ENCODE assay signal across 11 cellular contexts in genomic region chr1:17581389-17582123, GRCh38. TPM values are rescaled to one million over a fixed set of nuclear protein-coding genes. Genes with fewer than 3 reads are reported as not detected.
DNase-seq lines count a peak whose midpoint lies in the region; ATAC-seq and TF ChIP-seq lines count a peak whose summit lies in the region.
"Had no signal": no experiment of that assay in that cellular context is flagged by ENCODE, and none has a peak within 500 bp of the region (broad histone marks: within the 10 kb centered on the region; RNA-seq: fewer than 3 reads in every experiment).

No MANE protein-coding gene starts in this region.

- no peak overlapping the region for H3K9ac ChIP-seq in mesenchymal stem cell (ENCODE audit: low read length)

- no peak overlapping the region for H2BK120ac ChIP-seq in mesenchymal stem cell (ENCODE audit: low read depth, low read length)

- no peak overlapping the region for H4K91ac ChIP-seq in mesenchymal stem cell (ENCODE audit: low read length)

- H3K9me3 Mint-ChIP-seq in WTC11: no peaks in the 10 kb centered on the region
- H3K9me3 Mint-ChIP-seq: neural progenitor cell had no signal

- H3K4me1 Mint-ChIP-seq in WTC11: peaks cover 63% of the 10 kb centered on the region

- ATAC-seq in WTC11: peak; percentile 66
- ATAC-seq in activated CD4-positive, CD25-positive, alpha-beta regulatory T cell treated with anti-CD3 and anti-CD28 coated beads, Interleukin-2, amount 50 U/mL, for 24 hours: no peak

- CTCF ChIA-PET in GM10248 (lab: Yijun Ruan, JAX) (interaction anchor here (0.9 to 3.9 kb wide), 4 partner anchors 9 to 87 kb away, joined by 5 to 17 read pairs (median 6); no protein-coding TSS in a partner anchor), WTC11 (lab: Charles Lee) (interaction anchor here (0.6 to 9.0 kb wide), 8 partner anchors 8 to 150 kb away, joined by 3 to 147 read pairs (median 8); no protein-coding TSS in a partner anchor)

- no peak overlapping the region for H2BK12ac ChIP-seq in mesenchymal stem cell (ENCODE audit: low read length in 2 of 2)

- H3K36me3 Mint-ChIP-seq in WTC11: no peaks in the 10 kb centered on the region; the same call in 1 of the 2 replicates

- H3K79me1 ChIP-seq in mesenchymal stem cell (replicated peaks; ENCODE audit: low read length, poor library complexity, severe bottlenecking): peaks cover 7% of the 10 kb centered on the region

- H4K8ac ChIP-seq in mesenchymal stem cell (ENCODE audit: low read length): no peak overlapping the region

- peak; percentile 42 for DNase-seq in GM10248 (ENCODE audit: extremely low spot score)
- peak in 1 of 2 experiments; percentile 76 for DNase-seq in HL-60 (ENCODE audit: low read depth in 1 of 2, low spot score in 1 of 2)
- no peak for DNase-seq in WTC11 (ENCODE audit: low spot score)
- DNase-seq in mesenchymal stem cell: no peak
- DNase-seq in foreskin fibroblast: no peak
- DNase-seq in A172 (ENCODE audit: low spot score): no peak
- DNase-seq: aorta, GOT3, NCI-H748 treated with DMSO at 0.1 percent for 48 hours had no signal

- no peak overlapping the region for H2BK5ac ChIP-seq in mesenchymal stem cell (ENCODE audit: low read depth, low read length, poor library complexity, severe bottlenecking)

- H3K4me2 ChIP-seq in mesenchymal stem cell (ENCODE audit: low read length, poor library complexity, severe bottlenecking): no peak overlapping the region
- H3K4me2 ChIP-seq: neural progenitor cell had no signal

- H3K4me1 ChIP-seq in mesenchymal stem cell (ENCODE audit: control insufficient read depth, insufficient read depth, low read depth, low read length): peaks cover 41% of the 10 kb centered on the region

- H3K4me3 Mint-ChIP-seq in WTC11: no peak overlapping the region
- H3K4me3 Mint-ChIP-seq: neural progenitor cell had no signal

- H2AFZ ChIP-seq in mesenchymal stem cell (ENCODE audit: low read depth, low read length): no peak overlapping the region
- H2AFZ ChIP-seq: neural progenitor cell had no signal

- H3K4me3 ChIP-seq in HL-60 (replicated peaks; ENCODE audit: insufficient read depth, low read length) (no peak overlapping the region), mesenchymal stem cell (ENCODE audit: insufficient read depth in 1 of 2, low read depth in 1 of 2, low read length in 2 of 2) (no peak overlapping the region), foreskin fibroblast (ENCODE audit: low read depth in 1 of 2, low read length in 2 of 2) (no peak overlapping the region)
- H3K4me3 ChIP-seq: neural progenitor cell had no signal

- no peak overlapping the region for H3K23ac ChIP-seq in mesenchymal stem cell (ENCODE audit: low read length in 2 of 2)

- no peak for TF ChIP-seq CTCF in GM10248 (IDR thresholded peaks at IDR 0.05; ENCODE audit: control extremely low read depth, extremely low read depth, low read depth, missing control alignments)
- TF ChIP-seq CTCF in HL-60 (IDR thresholded peaks at IDR 0.05; ENCODE audit: insufficient read depth, low read length): no peak
- no peak for TF ChIP-seq CTCF in WTC11 (IDR thresholded peaks at IDR 0.05)
- TF ChIP-seq CTCF in foreskin fibroblast (IDR thresholded peaks at IDR 0.05; ENCODE audit: low read depth, low read length): no peak

- no peaks in the 10 kb centered on the region for H3K27me3 Mint-ChIP-seq in WTC11 (ENCODE audit: low read depth)

- no peak overlapping the region for H3K14ac ChIP-seq in mesenchymal stem cell (ENCODE audit: low read length in 2 of 2)

- H3K9me3 ChIP-seq in mesenchymal stem cell (ENCODE audit: control insufficient read depth, low read length): no peaks in the 10 kb centered on the region

- H3K27ac Mint-ChIP-seq in WTC11: peak overlapping the region; percentile 43

- H2AK5ac ChIP-seq in mesenchymal stem cell (ENCODE audit: low read length, severe bottlenecking): peak overlapping the region; percentile 28

- peak overlapping the region; percentile 55 for H3K27ac ChIP-seq in HL-60 (replicated peaks)
- H3K27ac ChIP-seq in mesenchymal stem cell (ENCODE audit: low read length, poor library complexity, severe bottlenecking): no peak overlapping the region

- H2BK15ac ChIP-seq in mesenchymal stem cell (ENCODE audit: low read depth, poor library complexity, severe bottlenecking): no peak overlapping the region

- H3K27me3 ChIP-seq in HL-60 (ENCODE audit: insufficient read depth, poor library complexity, severe bottlenecking) (no peaks in the 10 kb centered on the region), mesenchymal stem cell (ENCODE audit: control insufficient read depth in 1 of 2, insufficient read depth in 1 of 2, low read length in 2 of 2) (no peaks in the 10 kb centered on the region)
- H3K27me3 ChIP-seq: neural progenitor cell had no signal

- POLR2A ChIA-PET in GM10248 (lab: Yijun Ruan, JAX): no interaction called here
- POLR2A ChIA-PET in WTC11 (lab: Charles Lee): no interaction called here

- H3K18ac ChIP-seq in mesenchymal stem cell (ENCODE audit: low read depth in 1 of 2, low read length in 2 of 2): no peak overlapping the region

- H3K36me3 ChIP-seq in mesenchymal stem cell (ENCODE audit: control insufficient read depth in 1 of 2, insufficient read depth in 2 of 2, low read depth in 1 of 2, low read length in 2 of 2): peaks cover 4 to 24% of the 10 kb centered on the region in 2 experiments
- H3K36me3 ChIP-seq: neural progenitor cell had no signal

- H3K4ac ChIP-seq in mesenchymal stem cell (ENCODE audit: low read depth in 1 of 2, low read length in 2 of 2): no peak overlapping the region

- WGBS in mesenchymal stem cell: 84% methylated on average over 10 of the region's 10 CpGs

TF ChIP-seq in WTC11, 78 proteins besides CTCF, POLR2A, EP300 and RAD21:
- TF ChIP-seq GABPB1 (CRISPR knock-in tag; IDR thresholded peaks at IDR 0.05) (peak; percentile 95), ATF2 (CRISPR knock-in tag; IDR thresholded peaks at IDR 0.05; ENCODE audit: borderline replicate concordance, low read depth) (no peak), ELF4 (CRISPR knock-in tag; IDR thresholded peaks at IDR 0.05; ENCODE audit: low read depth) (no peak), NR3C1 (CRISPR knock-in tag; conservative IDR thresholded peaks at IDR 0.05; ENCODE audit: low read depth) (no peak), ERG (CRISPR knock-in tag; IDR thresholded peaks at IDR 0.05) (no peak), ZNF425 (CRISPR knock-in tag; conservative IDR thresholded peaks at IDR 0.05) (no peak)

RNA-seq across cellular contexts. Expression of gene ARHGEF10L, which starts 42.1 kb away (rescaled TPM):
- total RNA-seq in WTC11 (2021): 32.4 to 34.6 TPM (median 34.4 TPM) in 3 replicates
- 6.9 TPM for polyA plus RNA-seq in mesenchymal stem cell (2013, experiment 1 of 2)
- 7.2 TPM for polyA plus RNA-seq in mesenchymal stem cell (2013, experiment 2 of 2)
- 9.2 and 11.0 TPM in 2 replicates for total RNA-seq in A172 (2014; rRNA removed; shearing (Covaris generic))
